In genomic region chr2:142858991-142859390, GRCh38 we compare ENCODE assay signal across 1 cellular context.
TF ChIP-seq lines count a peak whose summit lies in the region.

No MANE protein-coding gene starts in this region.

TF ChIP-seq in GM12878, 131 proteins besides CTCF, POLR2A, EP300 and RAD21 (continued from another document):
- TF ChIP-seq MXI1 (IDR thresholded peaks at IDR 0.05; ENCODE audit: low read depth, low read length) (no peak), GABPA (IDR thresholded peaks at IDR 0.05; ENCODE audit: low read depth) (no peak)
